ENCODE assay signal across 11 cellular contexts in genomic region chr12:108823804-108824203, GRCh38. TPM values are rescaled to one million over a fixed set of nuclear protein-coding genes. Genes with fewer than 3 reads are reported as not detected.
A peak's percentile ranks its signal among the peaks of the same experiment; 100 is the strongest.
DNase-seq lines count a peak whose midpoint lies in the region; ATAC-seq and TF ChIP-seq lines count a peak whose summit lies in the region.
"Had no signal": no experiment of that assay in that cellular context is flagged by ENCODE, and none has a peak within 500 bp of the region (broad histone marks: within the 10 kb centered on the region; RNA-seq: fewer than 3 reads in every experiment).

No MANE protein-coding gene starts in this region.

- peaks cover 19% of the 10 kb centered on the region for H3K4me1 ChIP-seq in rectal smooth muscle tissue (ENCODE audit: control insufficient read depth, insufficient read depth, low read length)
- peaks cover 3% of the 10 kb centered on the region for H3K4me1 ChIP-seq in prostate gland (replicated peaks)

- no peaks in the 10 kb centered on the region for H3K36me3 ChIP-seq in rectal smooth muscle tissue (ENCODE audit: control insufficient read depth, insufficient read depth, low read length)
- no peaks in the 10 kb centered on the region for H3K36me3 ChIP-seq in prostate gland

- no peaks in the 10 kb centered on the region for H3K9me3 ChIP-seq in prostate gland

- WGBS in prostate gland, result 88% methylated on average over 3 of the region's 3 CpGs

- no peak for TF ChIP-seq POLR2A in prostate gland (IDR thresholded peaks at IDR 0.05)

- no peak overlapping the region for H3K9ac ChIP-seq in rectal smooth muscle tissue (ENCODE audit: low read length)

- no peak overlapping the region for H3K4me3 Mint-ChIP-seq in CD14-positive monocyte
- H3K4me3 Mint-ChIP-seq: activated CD4-positive, alpha-beta T cell treated with anti-CD3 and anti-CD28 coated beads for 36 hours; activated naive CD8-positive, alpha-beta T cell treated with anti-CD3 and anti-CD28 coated beads for 36 hours had no signal

- intact Hi-C loops in CD14-positive monocyte (cut with micrococcal nuclease), result loop anchor here (2.0 to 10.0 kb wide), 4 partner anchors 15 to 128 kb away; partner anchors contain the start of gene SSH1 (in 1 of the 2)
- intact Hi-C loops in prostate gland (cut with DNase I), result no loop called here

- peaks cover 42 to 46% of the 10 kb centered on the region in 2 donors for H3K36me3 Mint-ChIP-seq in CD14-positive monocyte

- POLR2A ChIA-PET in RWPE1 (lab: Yijun Ruan, JAX; ENCODE audit: low non-redundant PET), result interaction anchor here (0.7 kb wide), 1 partner anchor 130 kb away, joined by 3 read pairs; no protein-coding TSS in a partner anchor

- peaks cover 0 to 2% (median 0%) of the 10 kb centered on the region in 7 donors for H3K9me3 Mint-ChIP-seq in CD14-positive monocyte
- H3K9me3 Mint-ChIP-seq: activated naive CD8-positive, alpha-beta T cell treated with anti-CD3 and anti-CD28 coated beads for 36 hours had no signal

- no peak for TF ChIP-seq CTCF in CD14-positive monocyte (IDR thresholded peaks at IDR 0.05)
- no peak for TF ChIP-seq CTCF in RWPE1 (conservative IDR thresholded peaks at IDR 0.05; ENCODE audit: low read depth)
- TF ChIP-seq CTCF in fibroblast of pulmonary artery (IDR thresholded peaks at IDR 0.05; ENCODE audit: low read length, missing control alignments), result no peak
- TF ChIP-seq CTCF in prostate gland (IDR thresholded peaks at IDR 0.05), result no peak

- H3K4me1 Mint-ChIP-seq in CD14-positive monocyte, result peaks cover 85% of the 10 kb centered on the region

- H3K27me3 ChIP-seq in rectal smooth muscle tissue (ENCODE audit: control insufficient read depth, insufficient read depth, low read length) (no peaks in the 10 kb centered on the region), prostate gland (replicated peaks; ENCODE audit: insufficient read depth) (no peaks in the 10 kb centered on the region)

- no peak for DNase-seq in CD14-positive monocyte (ENCODE audit: low spot score)
- DNase-seq in RWPE1 (ENCODE audit: low spot score), result no peak
- peak; percentile 30 for DNase-seq in fibroblast of pulmonary artery (ENCODE audit: low read depth)
- DNase-seq in NCI-H1417 (lab: John Stamatoyannopoulos, UW), result no peak
- no peak for DNase-seq in prostate gland (ENCODE audit: low spot score)
- DNase-seq: activated CD4-positive, alpha-beta T cell treated with anti-CD3 and anti-CD28 coated beads for 36 hours; activated naive CD8-positive, alpha-beta T cell treated with anti-CD3 and anti-CD28 coated beads for 36 hours; stimulated activated naive CD4-positive, alpha-beta T cell treated with Interleukin-2 at 50 U/mL for 16 hours had no signal

- peak overlapping the region; percentile 61 to 97 (median 68) for H3K27ac Mint-ChIP-seq in CD14-positive monocyte
- H3K27ac Mint-ChIP-seq: activated CD4-positive, alpha-beta T cell treated with anti-CD3 and anti-CD28 coated beads for 36 hours; activated naive CD8-positive, alpha-beta T cell treated with anti-CD3 and anti-CD28 coated beads for 36 hours had no signal

- H3K27ac ChIP-seq in RWPE1 (peak overlapping the region; percentile 63), rectal smooth muscle tissue (ENCODE audit: low read depth, low read length) (peak overlapping the region; percentile 13), prostate gland (no peak overlapping the region)

- H3K27me3 Mint-ChIP-seq in CD14-positive monocyte (ENCODE audit: low read depth in 3 of 3), result peaks cover 0 to 2% (median 0%) of the 10 kb centered on the region in 3 donors
- H3K27me3 Mint-ChIP-seq: activated CD4-positive, alpha-beta T cell treated with anti-CD3 and anti-CD28 coated beads for 36 hours; activated naive CD8-positive, alpha-beta T cell treated with anti-CD3 and anti-CD28 coated beads for 36 hours had no signal

- ATAC-seq in HG02938 (IDR thresholded peaks at IDR 0.05; ENCODE audit: unreplicated experiment), result no peak
- ATAC-seq in GM18517 (IDR thresholded peaks at IDR 0.05; ENCODE audit: unreplicated experiment), result no peak
- ATAC-seq: activated CD4-positive, alpha-beta T cell treated with anti-CD3 and anti-CD28 coated beads for 36 hours had no signal

- CTCF ChIA-PET in RWPE1 (lab: Yijun Ruan, JAX), result no interaction called here

- H3K4me3 ChIP-seq in fibroblast of pulmonary artery (replicated peaks; ENCODE audit: low read depth, low read length), result no peak overlapping the region
- no peak overlapping the region for H3K4me3 ChIP-seq in rectal smooth muscle tissue (ENCODE audit: low read length)
- H3K4me3 ChIP-seq in prostate gland, result no peak overlapping the region

RNA-seq across cellular contexts. Expression of gene SSH1, which starts 33.6 kb away (rescaled TPM):
- 1 to 10 TPM; 5.2 to 8.7 TPM for polyA plus RNA-seq in CD14-positive monocyte
- total RNA-seq in prostate gland, result 10 to 100 TPM; 11.0 to 37.2 TPM

RNA-seq across cellular contexts. Expression of gene DAO, which starts 56.1 kb away (rescaled TPM):
- polyA plus RNA-seq in CD14-positive monocyte, result not detected
- total RNA-seq in prostate gland, result not detected
- total RNA-seq: activated CD4-positive, alpha-beta T cell treated with anti-CD3 and anti-CD28 coated beads for 36 hours; activated naive CD8-positive, alpha-beta T cell treated with anti-CD3 and anti-CD28 coated beads for 36 hours had no signal

Comparison
In these comparisons a context has a peak if more than half of its experiments do, and no peak if none do; other contexts are left out.
1. H3K27ac ChIP-seq: peak in RWPE1 (single experiment) and rectal smooth muscle tissue (single experiment); none in prostate gland (0 of 2).